ENCODE assay signal across 8 cellular contexts in the genomic region with DNA sequence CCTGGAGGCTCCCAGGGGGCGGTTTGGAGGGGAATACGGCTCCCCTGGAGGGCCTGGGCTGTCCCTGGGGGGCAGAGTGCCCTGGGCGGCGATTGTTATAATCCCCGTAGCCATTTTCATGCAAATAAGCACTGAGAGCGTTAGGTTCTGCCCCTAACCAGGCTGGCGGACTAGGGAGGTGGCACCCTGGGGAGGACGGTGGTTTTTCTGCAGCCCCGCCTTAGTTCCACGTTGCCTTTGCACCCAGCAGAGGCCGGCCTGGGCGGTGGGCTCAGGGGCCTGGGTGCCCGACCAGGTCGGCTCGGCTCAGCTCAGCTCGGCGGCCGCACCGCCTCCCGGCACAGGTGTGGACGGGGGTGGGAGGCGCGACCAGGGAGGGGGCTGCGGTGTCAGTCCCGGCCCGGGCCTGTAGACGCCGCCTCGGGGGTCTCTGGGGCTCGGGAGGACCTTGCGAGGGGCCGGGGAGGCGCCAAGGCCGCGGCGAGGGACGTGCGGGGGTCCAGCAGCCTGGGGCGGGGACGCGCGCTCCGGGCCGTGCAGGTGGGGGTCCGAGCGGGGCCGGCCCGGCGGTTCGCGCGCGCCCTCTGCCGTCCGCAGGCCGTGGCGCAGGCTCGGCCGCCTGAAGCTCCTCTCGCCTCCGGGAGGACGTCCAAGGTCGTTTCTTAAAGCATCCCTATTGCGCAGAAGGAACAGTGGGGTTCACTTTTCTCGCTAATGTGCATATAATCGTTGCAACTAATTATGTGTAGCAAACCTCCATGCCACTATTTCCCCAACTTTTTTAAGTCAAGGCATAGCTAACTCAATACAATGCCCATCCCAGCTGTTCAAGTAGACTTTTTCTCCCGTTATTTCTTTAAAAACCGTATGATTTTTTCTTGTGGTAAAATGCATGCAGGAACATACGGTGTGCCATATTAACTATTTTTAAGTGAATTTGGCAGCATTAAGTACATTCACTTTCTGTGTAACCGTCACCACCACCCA. TPM values are rescaled to one million over a fixed set of nuclear protein-coding genes. Genes with fewer than 3 reads are reported as not detected.
DNase-seq lines count a peak whose midpoint lies in the region; ATAC-seq and TF ChIP-seq lines count a peak whose summit lies in the region.

No MANE protein-coding gene starts in this region.

- H2AFZ ChIP-seq in MM.1S (ENCODE audit: low read length): peak overlapping the region; percentile 66

- DNase-seq in NCI-H82 (lab: John Stamatoyannopoulos, UW) (peak; percentile 36), NCI-H82 treated with DMSO at 0.1 percent for 48 hours (lab: John Stamatoyannopoulos, UW; ENCODE audit: unreplicated experiment) (no peak), MM.1S (peak; percentile 58), activated B cell treated with CpG ODN at 0.5 μM for 24 hours (peak; percentile 78), cerebellum (ENCODE audit: low spot score) (peak; percentile 85), kidney epithelial cell (ENCODE audit: low read depth) (no peak)
- DNase-seq in stimulated activated CD4-positive, alpha-beta T cell treated with anti-CD3 and anti-CD28 coated beads, Interleukin-1b, Interleukin-23, amount 100 ng/mL, for 48 hours: peak; percentile 42

- H3K36me3 ChIP-seq in MM.1S (replicated peaks; ENCODE audit: insufficient read depth, low read length) (no peaks in the 10 kb centered on the region), kidney epithelial cell (ENCODE audit: control insufficient read depth, insufficient read depth, low read length) (no peaks in the 10 kb centered on the region)

- 0 out of 2 replicates have a peak, but pooled peaks cover 3% of the 10 kb centered on the region for H3F3A ChIP-seq in MM.1S (ENCODE audit: insufficient read depth, low read length)

- H3K9me3 Mint-ChIP-seq in activated B cell treated with CpG ODN at 0.5 μM for 24 hours: peaks cover 10% of the 10 kb centered on the region

- H3K9ac ChIP-seq in MM.1S (ENCODE audit: low read length): no peak overlapping the region

- no peaks in the 10 kb centered on the region for H3K9me3 ChIP-seq in MM.1S (replicated peaks; ENCODE audit: insufficient read depth, low read length)

- peak overlapping the region; percentile 96 for H3K4me2 ChIP-seq in MM.1S (ENCODE audit: low read depth, low read length)

- ATAC-seq in activated B cell treated with CpG ODN at 0.5 μM for 24 hours (ENCODE audit: low read depth): peak; percentile 79
- no peak for ATAC-seq in GM21528 (IDR thresholded peaks at IDR 0.05; ENCODE audit: low FRiP score, unreplicated experiment)

- POLR2A ChIA-PET in activated B cell treated with CpG ODN at 0.5 μM for 24 hours (lab: Charles Lee): interaction anchor here (0.6 to 3.2 kb wide), 10 partner anchors 13 to 811 kb away, joined by 3 to 13 read pairs (median 4); a partner anchor contains a TSS

- intact Hi-C loops in activated B cell treated with CpG ODN at 0.5 μM for 24 hours (cut with micrococcal nuclease): loop anchor here (1.0 to 10.0 kb wide), 12 partner anchors 28 to 730 kb away; a partner anchor contains a TSS

- H3K79me2 ChIP-seq in MM.1S (ENCODE audit: low read length): no peaks in the 10 kb centered on the region

- no peaks in the 10 kb centered on the region for H4K20me1 ChIP-seq in MM.1S (ENCODE audit: insufficient read depth, low read length)

- no peaks in the 10 kb centered on the region for H3K36me3 Mint-ChIP-seq in activated B cell treated with CpG ODN at 0.5 μM for 24 hours (ENCODE audit: low read depth)

- peak overlapping the region; percentile 47; the same call in 1 of the 2 replicates for H3K4me3 ChIP-seq in MM.1S (ENCODE audit: low read length)
- peak overlapping the region; percentile 67 for H3K4me3 ChIP-seq in kidney epithelial cell (ENCODE audit: low read depth, low read length)

- TF ChIP-seq CTCF in MM.1S (IDR thresholded peaks at IDR 0.05; ENCODE audit: low read length) (peak; percentile 54), activated B cell treated with CpG ODN at 0.5 μM for 24 hours (IDR thresholded peaks at IDR 0.05) (peak; percentile 24), kidney epithelial cell (IDR thresholded peaks at IDR 0.05; ENCODE audit: insufficient read depth, low read length, poor library complexity, severe bottlenecking) (peak; percentile 31)

- peak overlapping the region; percentile 71 for H3K4me3 Mint-ChIP-seq in activated B cell treated with CpG ODN at 0.5 μM for 24 hours

- CTCF ChIA-PET in activated B cell treated with CpG ODN at 0.5 μM for 24 hours (lab: Charles Lee): interaction anchor here (0.6 to 4.2 kb wide), 25 partner anchors 9 to 726 kb away, joined by 3 to 48 read pairs (median 4); a partner anchor contains a TSS

- no peaks in the 10 kb centered on the region for H3K9me2 ChIP-seq in MM.1S (replicated peaks; ENCODE audit: insufficient read depth, low read length)

- H3K4me1 ChIP-seq in MM.1S (ENCODE audit: low read length): no peaks in the 10 kb centered on the region

- H3K27ac Mint-ChIP-seq in activated B cell treated with CpG ODN at 0.5 μM for 24 hours: peak overlapping the region; percentile 69

- H3K4me1 Mint-ChIP-seq in activated B cell treated with CpG ODN at 0.5 μM for 24 hours: peaks cover 12% of the 10 kb centered on the region

- H3K27ac ChIP-seq in MM.1S (ENCODE audit: low read length): no peak overlapping the region

- peaks cover 15% of the 10 kb centered on the region for H3K27me3 Mint-ChIP-seq in activated B cell treated with CpG ODN at 0.5 μM for 24 hours

- H3K27me3 ChIP-seq in MM.1S (replicated peaks; ENCODE audit: insufficient read depth, low read length): peaks cover 88% of the 10 kb centered on the region
- H3K27me3 ChIP-seq in kidney epithelial cell (ENCODE audit: control insufficient read depth, insufficient read depth, low read length): peaks cover 3% of the 10 kb centered on the region

RNA-seq across cellular contexts. Expression of a gene that starts 2.5 kb away (rescaled TPM):
- 1.3 and 1.7 TPM in 2 replicates for total RNA-seq in activated B cell treated with CpG ODN at 0.5 μM for 24 hours
- total RNA-seq in cerebellum: 6.7 TPM
- total RNA-seq in kidney epithelial cell: 7.6 and 19.2 TPM in 2 replicates

RNA-seq across cellular contexts. Expression of a gene that starts 10.5 kb away (rescaled TPM):
- total RNA-seq in activated B cell treated with CpG ODN at 0.5 μM for 24 hours: not detected in 2 replicates
- total RNA-seq in cerebellum: not detected
- not detected in 2 replicates for total RNA-seq in kidney epithelial cell

RNA-seq across cellular contexts. Expression of a gene that starts 23.5 kb away (rescaled TPM):
- total RNA-seq in activated B cell treated with CpG ODN at 0.5 μM for 24 hours (not detected in 2 replicates), cerebellum (not detected), kidney epithelial cell (not detected in 2 replicates)

RNA-seq across cellular contexts. Expression of a gene that starts 33.7 kb away (rescaled TPM):
- total RNA-seq in activated B cell treated with CpG ODN at 0.5 μM for 24 hours (not detected in 2 replicates), cerebellum (not detected), kidney epithelial cell (not detected in 2 replicates)

RNA-seq across cellular contexts. Expression of a gene that starts 47.4 kb away (rescaled TPM):
- total RNA-seq in activated B cell treated with CpG ODN at 0.5 μM for 24 hours (not detected in 2 replicates), cerebellum (not detected), kidney epithelial cell (not detected in 2 replicates)

Comparison
In these comparisons a context has a peak if more than half of its experiments do, and no peak if none do; other contexts are left out.
1. DNase-seq: peak in NCI-H82 (single experiment), MM.1S (single experiment), activated B cell treated with CpG ODN at 0.5 μM for 24 hours (single experiment), cerebellum (single experiment) and stimulated activated CD4-positive, alpha-beta T cell treated with anti-CD3 and anti-CD28 coated beads, Interleukin-1b, Interleukin-23, amount 100 ng/mL, for 48 hours (single experiment); none in NCI-H82 treated with DMSO at 0.1 percent for 48 hours (single experiment) and kidney epithelial cell (single experiment).
2. Peak in every context shown above with its lines, with median percentiles within 50 percentile points of each other: CTCF ChIP-seq.